18 cellular contexts compared by ENCODE assay signal in genomic region chr16:31099860-31100638, GRCh38. TPM values are rescaled to one million over a fixed set of nuclear protein-coding genes. Genes with fewer than 3 reads are reported as not detected.
DNase-seq lines count a peak whose midpoint lies in the region; TF ChIP-seq lines count a peak whose summit lies in the region.
"Had no signal": no experiment of that assay in that cellular context is flagged by ENCODE, and none has a peak within 500 bp of the region (broad histone marks: within the 10 kb centered on the region; RNA-seq: fewer than 3 reads in every experiment).

No MANE protein-coding gene starts in this region.

- H3K4me2 ChIP-seq in GM23248 (ENCODE audit: unreplicated experiment): no peak overlapping the region

- 0 out of 2 replicates have a peak, but pooled peaks cover 5% of the 10 kb centered on the region for H3F3A ChIP-seq in GM23248 (ENCODE audit: insufficient read depth)

- DNase-seq in GM23248: peak; percentile 63
- peak; percentile 36 for DNase-seq in astrocyte of the spinal cord (ENCODE audit: low read depth, low spot score)
- peak; percentile 20 for DNase-seq in kidney glomerular epithelial cell (lab: John Stamatoyannopoulos, UW)
- DNase-seq in colonic mucosa: no peak
- DNase-seq in AG20443 (ENCODE audit: low spot score): no peak
- no peak for DNase-seq in lower leg skin (ENCODE audit: low spot score in 2 of 2)
- DNase-seq: activated CD4-positive, CD25-positive, alpha-beta regulatory T cell; activated naive CD4-positive, alpha-beta T cell treated with anti-CD3 and anti-CD28 coated beads, Interleukin-2, amount 50 U/mL, for 16 hours; AML-193; DMS 273 treated with DMSO at 0.1 percent for 48 hours; hypothalamus; left lung; naive thymus-derived CD8-positive, alpha-beta T cell; NCI-H146; NCI-H526; stimulated activated CD4-positive, alpha-beta T cell treated with anti-CD3 and anti-CD28 coated beads, Interleukin-4, amount 100 ng/mL, for 4 hours; SW 1271; transverse colon had no signal

- no peaks in the 10 kb centered on the region for H3K9me2 ChIP-seq in GM23248 (ENCODE audit: insufficient read depth)

- WGBS in GM23248 (ENCODE audit: low coverage in 1 of 2, low lambda C conversion rate in 2 of 2, missing lambda C conversion rate in 2 of 2), 2 experiments: 41 to 43% methylated on average over 4 of the region's 4 CpGs
- WGBS in lower leg skin, 2 donors: 70 to 76% methylated on average over 4 of the region's 4 CpGs

- intact Hi-C loops in colonic mucosa (cut with DNase I): loop anchor here (10.0 kb wide), 1 partner anchor 55 kb away; the partner anchor contains the start of gene PRSS36
- intact Hi-C loops in lower leg skin (cut with DNase I; ENCODE audit: low total_unique reads): no loop called here

- H3K27me3 ChIP-seq in GM23248 (replicated peaks; ENCODE audit: insufficient read depth) (no peaks in the 10 kb centered on the region), colonic mucosa (no peaks in the 10 kb centered on the region)
- H3K27me3 ChIP-seq: left lung, transverse colon had no signal

- TF ChIP-seq POLR2A in lower leg skin (IDR thresholded peaks at IDR 0.05): no peak

- no peaks in the 10 kb centered on the region for H3K79me2 ChIP-seq in GM23248 (ENCODE audit: insufficient read depth)

- H3K4me1 ChIP-seq in GM23248 (ENCODE audit: insufficient read depth) (peaks cover 6% of the 10 kb centered on the region; the same call in 1 of the 2 replicates), colonic mucosa (no peaks in the 10 kb centered on the region)

- H2AFZ ChIP-seq in GM23248: no peak overlapping the region

- in situ Hi-C loops in GM23248 (cut with MboI) (no loop called here), astrocyte of the spinal cord (cut with HindIII; ENCODE audit: low sequenced_read_pairs) (no loop called here)

- H3K9me3 ChIP-seq in GM23248 (ENCODE audit: low read depth) (no peaks in the 10 kb centered on the region), colonic mucosa (no peaks in the 10 kb centered on the region)
- H3K9me3 ChIP-seq: left lung, transverse colon had no signal

- H3K27ac ChIP-seq in GM23248: no peak overlapping the region
- H3K27ac ChIP-seq in colonic mucosa: no peak overlapping the region
- H3K27ac ChIP-seq: left lung, transverse colon had no signal

- H3K9ac ChIP-seq in GM23248 (no peak overlapping the region), colonic mucosa (ENCODE audit: low read depth in 2 of 2, low read length in 2 of 2) (no peak overlapping the region)

- TF ChIP-seq CTCF in astrocyte of the spinal cord (IDR thresholded peaks at IDR 0.05; ENCODE audit: low read depth, low read length) (no peak), colonic mucosa (IDR thresholded peaks at IDR 0.05) (no peak), lower leg skin (IDR thresholded peaks at IDR 0.05) (no peak)

- no peaks in the 10 kb centered on the region for H4K20me1 ChIP-seq in GM23248 (ENCODE audit: insufficient read depth)

- H3K4me3 ChIP-seq in GM23248 (no peak overlapping the region), astrocyte of the spinal cord (ENCODE audit: low read depth, low read length) (no peak overlapping the region), colonic mucosa (no peak overlapping the region), lower leg skin (ENCODE audit: low read depth, poor library complexity, severe bottlenecking) (no peak overlapping the region)
- H3K4me3 ChIP-seq: left lung, transverse colon had no signal

- H3K36me3 ChIP-seq in GM23248 (ENCODE audit: low read depth) (no peaks in the 10 kb centered on the region), colonic mucosa (no peaks in the 10 kb centered on the region)
- H3K36me3 ChIP-seq: left lung, transverse colon had no signal

RNA-seq across cellular contexts. Expression of gene VKORC1, which starts 5.5 kb away (rescaled TPM):
- total RNA-seq in GM23248 (2014; rRNA removed; shearing (Covaris generic)): 444 and 480 TPM in 2 replicates
- polyA plus RNA-seq in GM23248 (2016; fragmentation: Nextera tagmentation; extraction: Ambion mirVana): 535 and 542 TPM in 2 replicates
- total RNA-seq in colonic mucosa (10 to 100 TPM; 39.5 to 50.3 TPM), lower leg skin (10 to 100 TPM; 43.7 to 95.5 (median 73.6) TPM)

RNA-seq across cellular contexts. Expression of gene BCKDK, which starts 8.1 kb away (rescaled TPM):
- 42.1 and 71.4 TPM in 2 replicates for total RNA-seq in GM23248 (2014; rRNA removed; shearing (Covaris generic))
- polyA plus RNA-seq in GM23248 (2016; fragmentation: Nextera tagmentation; extraction: Ambion mirVana): 108 and 114 TPM in 2 replicates
- 10 to 100 TPM; 41.3 to 43.4 TPM for total RNA-seq in colonic mucosa
- total RNA-seq in lower leg skin: 10 to 100 TPM; 60.7 to 85.3 (median 78.6) TPM

RNA-seq across cellular contexts. Expression of gene PRSS53, which starts 11.3 kb away (rescaled TPM):
- total RNA-seq in GM23248 (2014; rRNA removed; shearing (Covaris generic)): 7.0 and 10.5 TPM in 2 replicates
- 0.84 and 0.95 TPM in 2 replicates for polyA plus RNA-seq in GM23248 (2016; fragmentation: Nextera tagmentation; extraction: Ambion mirVana)
- total RNA-seq in colonic mucosa: 1 to 10 TPM in 1 of 2 donors, under 1 TPM in 1; 0.77 to 2.6 TPM
- 1 to 10 TPM; 2.3 to 3.8 (median 2.7) TPM for total RNA-seq in lower leg skin

RNA-seq across cellular contexts. Expression of gene KAT8, which starts 17.4 kb away (rescaled TPM):
- total RNA-seq in GM23248 (2014; rRNA removed; shearing (Covaris generic)): 27.8 and 50.9 TPM in 2 replicates
- 18.4 and 19.3 TPM in 2 replicates for polyA plus RNA-seq in GM23248 (2016; fragmentation: Nextera tagmentation; extraction: Ambion mirVana)
- total RNA-seq in colonic mucosa (10 to 100 TPM; 42.2 to 69.5 TPM), lower leg skin (100 to 1,000 TPM in 1 of 4 donors, 10 to 100 TPM in 3; 69.7 to 116 (median 81.7) TPM)

RNA-seq across cellular contexts. Expression of gene ZNF646, which starts 25.8 kb away (rescaled TPM):
- 10.6 and 12.8 TPM in 2 replicates for total RNA-seq in GM23248 (2014; rRNA removed; shearing (Covaris generic))
- 3.5 and 4.0 TPM in 2 replicates for polyA plus RNA-seq in GM23248 (2016; fragmentation: Nextera tagmentation; extraction: Ambion mirVana)
- total RNA-seq in colonic mucosa: 10 to 100 TPM; 18.4 to 20.0 TPM
- 10 to 100 TPM; 25.4 to 30.3 (median 27.1) TPM for total RNA-seq in lower leg skin

Comparison
In these comparisons a context has a peak if more than half of its experiments do, and no peak if none do; other contexts are left out.
1. DNase-seq: peak in GM23248 (single experiment), astrocyte of the spinal cord (single experiment) and kidney glomerular epithelial cell (single experiment); none in colonic mucosa (single experiment), AG20443 (single experiment) and lower leg skin (0 of 2).